ENCODE assay signal across 1 cellular context in the genomic region with DNA sequence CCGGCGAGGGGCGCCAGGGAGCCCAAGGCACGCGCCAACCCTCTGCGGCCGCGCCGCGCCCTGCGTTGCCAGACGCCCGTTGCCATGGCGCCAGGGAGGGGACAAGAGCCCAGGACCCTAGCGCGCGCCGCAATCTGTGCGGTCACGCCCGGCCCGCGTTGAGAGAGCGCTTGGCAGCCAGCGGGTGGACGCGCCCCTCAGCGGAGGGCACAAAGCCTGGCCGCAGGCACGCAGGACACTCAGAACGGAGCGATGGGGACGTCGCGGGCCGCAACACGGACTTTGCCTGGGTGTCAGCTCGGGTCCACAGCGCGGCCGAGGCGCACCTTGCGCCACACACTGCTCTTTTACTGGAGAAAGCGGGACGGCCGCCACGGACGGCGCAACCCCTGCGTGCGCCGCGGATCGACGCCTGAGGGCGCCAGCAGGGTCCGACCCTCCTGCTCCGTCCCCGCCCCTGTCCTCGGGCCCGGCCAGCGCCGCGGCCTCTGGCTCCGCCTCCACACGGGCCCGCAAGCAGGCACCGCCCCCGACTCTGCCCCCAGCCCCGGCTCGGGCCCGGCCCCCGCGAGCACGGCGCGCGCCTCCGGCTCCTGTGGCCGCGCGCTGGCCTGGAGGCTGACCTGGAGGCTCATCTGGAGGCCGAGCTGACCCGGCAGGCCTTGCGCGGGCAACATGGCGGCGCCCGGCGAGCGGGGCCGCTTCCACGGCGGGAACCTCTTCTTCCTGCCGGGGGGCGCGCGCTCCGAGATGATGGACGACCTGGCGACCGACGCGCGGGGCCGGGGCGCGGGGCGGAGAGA.
TF ChIP-seq lines count a peak whose summit lies in the region.

A gene (plus strand): TSS at position 650 of the 803 bp plus-strand sequence. CDS start 26 bp downstream, at position 676.

TF ChIP-seq in WTC11, 78 proteins besides CTCF, POLR2A, EP300 and RAD21 (continued from another document and continues in another):
- TF ChIP-seq, protein P1, sequence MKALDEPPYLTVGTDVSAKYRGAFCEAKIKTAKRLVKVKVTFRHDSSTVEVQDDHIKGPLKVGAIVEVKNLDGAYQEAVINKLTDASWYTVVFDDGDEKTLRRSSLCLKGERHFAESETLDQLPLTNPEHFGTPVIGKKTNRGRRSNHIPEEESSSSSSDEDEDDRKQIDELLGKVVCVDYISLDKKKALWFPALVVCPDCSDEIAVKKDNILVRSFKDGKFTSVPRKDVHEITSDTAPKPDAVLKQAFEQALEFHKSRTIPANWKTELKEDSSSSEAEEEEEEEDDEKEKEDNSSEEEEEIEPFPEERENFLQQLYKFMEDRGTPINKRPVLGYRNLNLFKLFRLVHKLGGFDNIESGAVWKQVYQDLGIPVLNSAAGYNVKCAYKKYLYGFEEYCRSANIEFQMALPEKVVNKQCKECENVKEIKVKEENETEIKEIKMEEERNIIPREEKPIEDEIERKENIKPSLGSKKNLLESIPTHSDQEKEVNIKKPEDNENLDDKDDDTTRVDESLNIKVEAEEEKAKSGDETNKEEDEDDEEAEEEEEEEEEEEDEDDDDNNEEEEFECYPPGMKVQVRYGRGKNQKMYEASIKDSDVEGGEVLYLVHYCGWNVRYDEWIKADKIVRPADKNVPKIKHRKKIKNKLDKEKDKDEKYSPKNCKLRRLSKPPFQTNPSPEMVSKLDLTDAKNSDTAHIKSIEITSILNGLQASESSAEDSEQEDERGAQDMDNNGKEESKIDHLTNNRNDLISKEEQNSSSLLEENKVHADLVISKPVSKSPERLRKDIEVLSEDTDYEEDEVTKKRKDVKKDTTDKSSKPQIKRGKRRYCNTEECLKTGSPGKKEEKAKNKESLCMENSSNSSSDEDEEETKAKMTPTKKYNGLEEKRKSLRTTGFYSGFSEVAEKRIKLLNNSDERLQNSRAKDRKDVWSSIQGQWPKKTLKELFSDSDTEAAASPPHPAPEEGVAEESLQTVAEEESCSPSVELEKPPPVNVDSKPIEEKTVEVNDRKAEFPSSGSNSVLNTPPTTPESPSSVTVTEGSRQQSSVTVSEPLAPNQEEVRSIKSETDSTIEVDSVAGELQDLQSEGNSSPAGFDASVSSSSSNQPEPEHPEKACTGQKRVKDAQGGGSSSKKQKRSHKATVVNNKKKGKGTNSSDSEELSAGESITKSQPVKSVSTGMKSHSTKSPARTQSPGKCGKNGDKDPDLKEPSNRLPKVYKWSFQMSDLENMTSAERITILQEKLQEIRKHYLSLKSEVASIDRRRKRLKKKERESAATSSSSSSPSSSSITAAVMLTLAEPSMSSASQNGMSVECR (CRISPR knock-in tag; IDR thresholded peaks at IDR 0.05; ENCODE audit: borderline replicate concordance) = peak; percentile 45
- TF ChIP-seq ZNF416 (CRISPR knock-in tag; IDR thresholded peaks at IDR 0.05) (peak; percentile 52; the same call in 1 of the 2 replicates), SP1 (CRISPR knock-in tag; conservative IDR thresholded peaks at IDR 0.05) (peak; percentile 85), TCF7 (CRISPR knock-in tag; IDR thresholded peaks at IDR 0.05; ENCODE audit: low read depth) (no peak; the same call in 1 of the 2 replicates), RORB (CRISPR knock-in tag; IDR thresholded peaks at IDR 0.05) (no peak), FOXP1 (CRISPR knock-in tag; IDR thresholded peaks at IDR 0.05; ENCODE audit: borderline replicate concordance) (peak; percentile 69), ZNF138 (CRISPR knock-in tag; conservative IDR thresholded peaks at IDR 0.05) (no peak), FOXK1 (CRISPR knock-in tag; IDR thresholded peaks at IDR 0.05) (peak; percentile 82), ZNF317 (CRISPR knock-in tag; IDR thresholded peaks at IDR 0.05; ENCODE audit: borderline replicate concordance, low read depth) (no peak), ZNF671 (CRISPR knock-in tag; IDR thresholded peaks at IDR 0.05) (no peak), ZNF423 (CRISPR knock-in tag; IDR thresholded peaks at IDR 0.05) (peak; percentile 11; the same call in 1 of the 2 replicates), TEAD1 (CRISPR knock-in tag; IDR thresholded peaks at IDR 0.05) (peak; percentile 61; the same call in 1 of the 2 replicates), JUN (CRISPR knock-in tag; IDR thresholded peaks at IDR 0.05) (peak; percentile 71; the same call in 1 of the 2 replicates), NR1H2 (CRISPR knock-in tag; IDR thresholded peaks at IDR 0.05) (no peak)
- TF ChIP-seq, protein P2, sequence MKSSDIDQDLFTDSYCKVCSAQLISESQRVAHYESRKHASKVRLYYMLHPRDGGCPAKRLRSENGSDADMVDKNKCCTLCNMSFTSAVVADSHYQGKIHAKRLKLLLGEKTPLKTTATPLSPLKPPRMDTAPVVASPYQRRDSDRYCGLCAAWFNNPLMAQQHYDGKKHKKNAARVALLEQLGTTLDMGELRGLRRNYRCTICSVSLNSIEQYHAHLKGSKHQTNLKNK (CRISPR knock-in tag; IDR thresholded peaks at IDR 0.05) = no peak
- TF ChIP-seq, protein P3, sequence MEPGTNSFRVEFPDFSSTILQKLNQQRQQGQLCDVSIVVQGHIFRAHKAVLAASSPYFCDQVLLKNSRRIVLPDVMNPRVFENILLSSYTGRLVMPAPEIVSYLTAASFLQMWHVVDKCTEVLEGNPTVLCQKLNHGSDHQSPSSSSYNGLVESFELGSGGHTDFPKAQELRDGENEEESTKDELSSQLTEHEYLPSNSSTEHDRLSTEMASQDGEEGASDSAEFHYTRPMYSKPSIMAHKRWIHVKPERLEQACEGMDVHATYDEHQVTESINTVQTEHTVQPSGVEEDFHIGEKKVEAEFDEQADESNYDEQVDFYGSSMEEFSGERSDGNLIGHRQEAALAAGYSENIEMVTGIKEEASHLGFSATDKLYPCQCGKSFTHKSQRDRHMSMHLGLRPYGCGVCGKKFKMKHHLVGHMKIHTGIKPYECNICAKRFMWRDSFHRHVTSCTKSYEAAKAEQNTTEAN (CRISPR knock-in tag; IDR thresholded peaks at IDR 0.05) = peak; percentile 70
- TF ChIP-seq, protein P4, sequence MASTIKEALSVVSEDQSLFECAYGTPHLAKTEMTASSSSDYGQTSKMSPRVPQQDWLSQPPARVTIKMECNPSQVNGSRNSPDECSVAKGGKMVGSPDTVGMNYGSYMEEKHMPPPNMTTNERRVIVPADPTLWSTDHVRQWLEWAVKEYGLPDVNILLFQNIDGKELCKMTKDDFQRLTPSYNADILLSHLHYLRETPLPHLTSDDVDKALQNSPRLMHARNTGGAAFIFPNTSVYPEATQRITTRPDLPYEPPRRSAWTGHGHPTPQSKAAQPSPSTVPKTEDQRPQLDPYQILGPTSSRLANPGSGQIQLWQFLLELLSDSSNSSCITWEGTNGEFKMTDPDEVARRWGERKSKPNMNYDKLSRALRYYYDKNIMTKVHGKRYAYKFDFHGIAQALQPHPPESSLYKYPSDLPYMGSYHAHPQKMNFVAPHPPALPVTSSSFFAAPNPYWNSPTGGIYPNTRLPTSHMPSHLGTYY (CRISPR knock-in tag; IDR thresholded peaks at IDR 0.05) = no peak
- TF ChIP-seq, protein P5, sequence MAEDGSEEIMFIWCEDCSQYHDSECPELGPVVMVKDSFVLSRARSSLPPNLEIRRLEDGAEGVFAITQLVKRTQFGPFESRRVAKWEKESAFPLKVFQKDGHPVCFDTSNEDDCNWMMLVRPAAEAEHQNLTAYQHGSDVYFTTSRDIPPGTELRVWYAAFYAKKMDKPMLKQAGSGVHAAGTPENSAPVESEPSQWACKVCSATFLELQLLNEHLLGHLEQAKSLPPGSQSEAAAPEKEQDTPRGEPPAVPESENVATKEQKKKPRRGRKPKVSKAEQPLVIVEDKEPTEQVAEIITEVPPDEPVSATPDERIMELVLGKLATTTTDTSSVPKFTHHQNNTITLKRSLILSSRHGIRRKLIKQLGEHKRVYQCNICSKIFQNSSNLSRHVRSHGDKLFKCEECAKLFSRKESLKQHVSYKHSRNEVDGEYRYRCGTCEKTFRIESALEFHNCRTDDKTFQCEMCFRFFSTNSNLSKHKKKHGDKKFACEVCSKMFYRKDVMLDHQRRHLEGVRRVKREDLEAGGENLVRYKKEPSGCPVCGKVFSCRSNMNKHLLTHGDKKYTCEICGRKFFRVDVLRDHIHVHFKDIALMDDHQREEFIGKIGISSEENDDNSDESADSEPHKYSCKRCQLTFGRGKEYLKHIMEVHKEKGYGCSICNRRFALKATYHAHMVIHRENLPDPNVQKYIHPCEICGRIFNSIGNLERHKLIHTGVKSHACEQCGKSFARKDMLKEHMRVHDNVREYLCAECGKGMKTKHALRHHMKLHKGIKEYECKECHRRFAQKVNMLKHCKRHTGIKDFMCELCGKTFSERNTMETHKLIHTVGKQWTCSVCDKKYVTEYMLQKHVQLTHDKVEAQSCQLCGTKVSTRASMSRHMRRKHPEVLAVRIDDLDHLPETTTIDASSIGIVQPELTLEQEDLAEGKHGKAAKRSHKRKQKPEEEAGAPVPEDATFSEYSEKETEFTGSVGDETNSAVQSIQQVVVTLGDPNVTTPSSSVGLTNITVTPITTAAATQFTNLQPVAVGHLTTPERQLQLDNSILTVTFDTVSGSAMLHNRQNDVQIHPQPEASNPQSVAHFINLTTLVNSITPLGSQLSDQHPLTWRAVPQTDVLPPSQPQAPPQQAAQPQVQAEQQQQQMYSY (CRISPR knock-in tag; IDR thresholded peaks at IDR 0.05) = no peak
- TF ChIP-seq, protein P6, sequence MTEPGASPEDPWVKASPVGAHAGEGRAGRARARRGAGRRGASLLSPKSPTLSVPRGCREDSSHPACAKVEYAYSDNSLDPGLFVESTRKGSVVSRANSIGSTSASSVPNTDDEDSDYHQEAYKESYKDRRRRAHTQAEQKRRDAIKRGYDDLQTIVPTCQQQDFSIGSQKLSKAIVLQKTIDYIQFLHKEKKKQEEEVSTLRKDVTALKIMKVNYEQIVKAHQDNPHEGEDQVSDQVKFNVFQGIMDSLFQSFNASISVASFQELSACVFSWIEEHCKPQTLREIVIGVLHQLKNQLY (CRISPR knock-in tag; IDR thresholded peaks at IDR 0.05) = no peak
- TF ChIP-seq, protein P7, sequence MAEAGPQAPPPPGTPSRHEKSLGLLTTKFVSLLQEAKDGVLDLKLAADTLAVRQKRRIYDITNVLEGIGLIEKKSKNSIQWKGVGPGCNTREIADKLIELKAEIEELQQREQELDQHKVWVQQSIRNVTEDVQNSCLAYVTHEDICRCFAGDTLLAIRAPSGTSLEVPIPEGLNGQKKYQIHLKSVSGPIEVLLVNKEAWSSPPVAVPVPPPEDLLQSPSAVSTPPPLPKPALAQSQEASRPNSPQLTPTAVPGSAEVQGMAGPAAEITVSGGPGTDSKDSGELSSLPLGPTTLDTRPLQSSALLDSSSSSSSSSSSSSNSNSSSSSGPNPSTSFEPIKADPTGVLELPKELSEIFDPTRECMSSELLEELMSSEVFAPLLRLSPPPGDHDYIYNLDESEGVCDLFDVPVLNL (CRISPR knock-in tag; IDR thresholded peaks at IDR 0.05; ENCODE audit: borderline replicate concordance, low read depth) = peak; percentile 81
- TF ChIP-seq, protein P8, sequence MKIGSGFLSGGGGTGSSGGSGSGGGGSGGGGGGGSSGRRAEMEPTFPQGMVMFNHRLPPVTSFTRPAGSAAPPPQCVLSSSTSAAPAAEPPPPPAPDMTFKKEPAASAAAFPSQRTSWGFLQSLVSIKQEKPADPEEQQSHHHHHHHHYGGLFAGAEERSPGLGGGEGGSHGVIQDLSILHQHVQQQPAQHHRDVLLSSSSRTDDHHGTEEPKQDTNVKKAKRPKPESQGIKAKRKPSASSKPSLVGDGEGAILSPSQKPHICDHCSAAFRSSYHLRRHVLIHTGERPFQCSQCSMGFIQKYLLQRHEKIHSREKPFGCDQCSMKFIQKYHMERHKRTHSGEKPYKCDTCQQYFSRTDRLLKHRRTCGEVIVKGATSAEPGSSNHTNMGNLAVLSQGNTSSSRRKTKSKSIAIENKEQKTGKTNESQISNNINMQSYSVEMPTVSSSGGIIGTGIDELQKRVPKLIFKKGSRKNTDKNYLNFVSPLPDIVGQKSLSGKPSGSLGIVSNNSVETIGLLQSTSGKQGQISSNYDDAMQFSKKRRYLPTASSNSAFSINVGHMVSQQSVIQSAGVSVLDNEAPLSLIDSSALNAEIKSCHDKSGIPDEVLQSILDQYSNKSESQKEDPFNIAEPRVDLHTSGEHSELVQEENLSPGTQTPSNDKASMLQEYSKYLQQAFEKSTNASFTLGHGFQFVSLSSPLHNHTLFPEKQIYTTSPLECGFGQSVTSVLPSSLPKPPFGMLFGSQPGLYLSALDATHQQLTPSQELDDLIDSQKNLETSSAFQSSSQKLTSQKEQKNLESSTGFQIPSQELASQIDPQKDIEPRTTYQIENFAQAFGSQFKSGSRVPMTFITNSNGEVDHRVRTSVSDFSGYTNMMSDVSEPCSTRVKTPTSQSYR (CRISPR knock-in tag; IDR thresholded peaks at IDR 0.05) = no peak
- TF ChIP-seq, protein P9, sequence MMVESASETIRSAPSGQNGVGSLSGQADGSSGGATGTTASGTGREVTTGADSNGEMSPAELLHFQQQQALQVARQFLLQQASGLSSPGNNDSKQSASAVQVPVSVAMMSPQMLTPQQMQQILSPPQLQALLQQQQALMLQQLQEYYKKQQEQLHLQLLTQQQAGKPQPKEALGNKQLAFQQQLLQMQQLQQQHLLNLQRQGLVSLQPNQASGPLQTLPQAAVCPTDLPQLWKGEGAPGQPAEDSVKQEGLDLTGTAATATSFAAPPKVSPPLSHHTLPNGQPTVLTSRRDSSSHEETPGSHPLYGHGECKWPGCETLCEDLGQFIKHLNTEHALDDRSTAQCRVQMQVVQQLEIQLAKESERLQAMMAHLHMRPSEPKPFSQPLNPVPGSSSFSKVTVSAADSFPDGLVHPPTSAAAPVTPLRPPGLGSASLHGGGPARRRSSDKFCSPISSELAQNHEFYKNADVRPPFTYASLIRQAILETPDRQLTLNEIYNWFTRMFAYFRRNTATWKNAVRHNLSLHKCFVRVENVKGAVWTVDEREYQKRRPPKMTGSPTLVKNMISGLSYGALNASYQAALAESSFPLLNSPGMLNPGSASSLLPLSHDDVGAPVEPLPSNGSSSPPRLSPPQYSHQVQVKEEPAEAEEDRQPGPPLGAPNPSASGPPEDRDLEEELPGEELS (CRISPR knock-in tag; IDR thresholded peaks at IDR 0.05) = peak; percentile 24; the same call in 1 of the 2 replicates
- TF ChIP-seq, protein P10, sequence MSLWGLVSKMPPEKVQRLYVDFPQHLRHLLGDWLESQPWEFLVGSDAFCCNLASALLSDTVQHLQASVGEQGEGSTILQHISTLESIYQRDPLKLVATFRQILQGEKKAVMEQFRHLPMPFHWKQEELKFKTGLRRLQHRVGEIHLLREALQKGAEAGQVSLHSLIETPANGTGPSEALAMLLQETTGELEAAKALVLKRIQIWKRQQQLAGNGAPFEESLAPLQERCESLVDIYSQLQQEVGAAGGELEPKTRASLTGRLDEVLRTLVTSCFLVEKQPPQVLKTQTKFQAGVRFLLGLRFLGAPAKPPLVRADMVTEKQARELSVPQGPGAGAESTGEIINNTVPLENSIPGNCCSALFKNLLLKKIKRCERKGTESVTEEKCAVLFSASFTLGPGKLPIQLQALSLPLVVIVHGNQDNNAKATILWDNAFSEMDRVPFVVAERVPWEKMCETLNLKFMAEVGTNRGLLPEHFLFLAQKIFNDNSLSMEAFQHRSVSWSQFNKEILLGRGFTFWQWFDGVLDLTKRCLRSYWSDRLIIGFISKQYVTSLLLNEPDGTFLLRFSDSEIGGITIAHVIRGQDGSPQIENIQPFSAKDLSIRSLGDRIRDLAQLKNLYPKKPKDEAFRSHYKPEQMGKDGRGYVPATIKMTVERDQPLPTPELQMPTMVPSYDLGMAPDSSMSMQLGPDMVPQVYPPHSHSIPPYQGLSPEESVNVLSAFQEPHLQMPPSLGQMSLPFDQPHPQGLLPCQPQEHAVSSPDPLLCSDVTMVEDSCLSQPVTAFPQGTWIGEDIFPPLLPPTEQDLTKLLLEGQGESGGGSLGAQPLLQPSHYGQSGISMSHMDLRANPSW (CRISPR knock-in tag; conservative IDR thresholded peaks at IDR 0.05; ENCODE audit: low read depth) = no peak
